32 cellular contexts compared by ENCODE assay signal in the genomic region with DNA sequence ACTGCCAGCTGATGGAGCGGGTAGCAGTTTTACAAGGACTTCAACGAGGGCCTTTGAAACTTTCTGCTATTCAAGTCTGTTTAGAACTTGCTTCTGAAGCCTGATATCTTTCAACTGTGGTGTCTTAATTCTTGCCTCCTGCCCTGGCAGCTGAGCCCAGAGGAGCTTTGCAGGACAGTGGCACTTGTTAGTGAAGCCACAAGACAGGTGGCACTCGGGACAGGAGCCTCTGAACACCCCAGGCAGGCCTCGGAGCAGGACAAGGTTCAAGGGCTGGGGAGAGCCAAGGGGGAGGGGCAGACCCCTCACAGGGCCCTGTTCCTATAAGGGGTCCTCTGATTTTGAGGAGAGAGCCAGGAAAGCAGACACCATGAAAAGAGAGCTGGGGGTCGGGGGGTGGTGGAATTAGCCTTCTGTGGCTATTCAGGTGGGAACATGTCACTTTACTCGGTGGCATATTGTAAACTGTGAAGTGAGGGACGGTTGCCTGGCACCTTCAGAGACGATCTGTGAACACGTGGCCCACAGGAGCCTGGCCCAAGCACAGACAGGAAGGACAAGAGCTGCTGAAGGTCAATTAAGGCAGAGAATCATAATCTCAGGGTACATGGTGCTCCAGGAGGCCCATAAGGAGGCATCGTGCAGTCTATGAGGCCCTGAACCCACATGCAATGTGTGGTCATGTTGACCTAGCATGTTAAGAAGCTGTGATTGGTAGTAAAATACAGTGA. TPM values are rescaled to one million over a fixed set of nuclear protein-coding genes. Genes with fewer than 3 reads are reported as not detected.
"Had no signal": no experiment of that assay in that cellular context is flagged by ENCODE, and none has a peak within 500 bp of the region (broad histone marks: within the 10 kb centered on the region; RNA-seq: fewer than 3 reads in every experiment).

No MANE protein-coding gene starts in this region.

- H3K9me3 Mint-ChIP-seq: T-helper 1 cell treated with Interleukin-12 subunit alpha and Interleukin-12 subunit beta and Interleukin-4 antibody, amounts not matched to agents 30 μg/mL and 1 μg/mL, for 36 hours had no signal

- H3K4me1 Mint-ChIP-seq: activated naive CD8-positive, alpha-beta T cell treated with anti-CD3 and anti-CD28 coated beads for 36 hours had no signal

- H3K4me3 Mint-ChIP-seq: activated naive CD4-positive, alpha-beta T cell treated with anti-CD3 and anti-CD28 coated beads for 36 hours; activated naive CD8-positive, alpha-beta T cell treated with anti-CD3 and anti-CD28 coated beads for 36 hours; effector memory CD8-positive, alpha-beta T cell; natural killer cell treated with Interleukin-12 subunit alpha and Interleukin-12 subunit beta and Interleukin-15 and Interleukin-18, amount 100 ng/mL, for 72 hours; T-helper 1 cell treated with Interleukin-12 subunit alpha and Interleukin-12 subunit beta and Interleukin-4 antibody, amounts not matched to agents 30 μg/mL and 1 μg/mL, for 36 hours; type B pancreatic cell had no signal

- H3K27me3 ChIP-seq: adrenal gland, ascending aorta, brain microvascular endothelial cell, gastroesophageal sphincter, sigmoid colon, uterus had no signal

- H3K4me1 ChIP-seq: adrenal gland, ascending aorta, uterus had no signal

- H3K9me3 ChIP-seq: adrenal gland, ascending aorta, gastroesophageal sphincter, sigmoid colon, thoracic aorta, uterus had no signal

- H3K36me3 ChIP-seq: adrenal gland, ascending aorta, brain microvascular endothelial cell, gastroesophageal sphincter, sigmoid colon, thoracic aorta, uterus, WERI-Rb-1 had no signal

- DNase-seq: activated CD4-positive, alpha-beta T cell treated with anti-CD3 and anti-CD28 coated beads for 48 hours; activated CD4-positive, alpha-beta T cell treated with anti-CD3 and anti-CD28 coated beads, Interleukin-2, amount 50 U/mL, for 48 hours; activated CD8-positive, alpha-beta memory T cell treated with anti-CD3 and anti-CD28 coated beads for 24 hours; activated effector memory CD4-positive, alpha-beta T cell treated with Interleukin-2 at 50 U/mL for 16 hours; activated naive CD4-positive, alpha-beta T cell treated with anti-CD3 and anti-CD28 coated beads for 36 hours; activated naive CD8-positive, alpha-beta T cell treated with anti-CD3 and anti-CD28 coated beads for 36 hours; adrenal gland; brain microvascular endothelial cell; caudate nucleus; cortex of kidney; effector memory CD8-positive, alpha-beta T cell; erythroblast; hippocampal formation; kidney; mesendoderm; nucleus accumbens; sigmoid colon; stimulated activated CD4-positive, alpha-beta T cell treated with anti-CD3 and anti-CD28 coated beads, Interleukin-2, amount 100 ng/mL, for 48 hours; stimulated activated naive CD8-positive, alpha-beta T cell treated with anti-CD3 and anti-CD28 coated beads, Interleukin-15, Interleukin-2, amounts not matched to agents 100 U/mL and 50 U/mL, for 24 hours; SW 1271; T-helper 9 cell; uterus; WERI-Rb-1 had no signal

- H3K36me3 Mint-ChIP-seq: activated naive CD8-positive, alpha-beta T cell treated with anti-CD3 and anti-CD28 coated beads for 36 hours; natural killer cell treated with Interleukin-12 subunit alpha and Interleukin-12 subunit beta and Interleukin-15 and Interleukin-18, amount 100 ng/mL, for 72 hours; type B pancreatic cell had no signal

- H3K27ac ChIP-seq: adrenal gland, ascending aorta, brain microvascular endothelial cell, gastroesophageal sphincter, thoracic aorta, uterus, WERI-Rb-1 had no signal

- H3K4me3 ChIP-seq: adrenal gland, ascending aorta, gastroesophageal sphincter, lung, sigmoid colon, thoracic aorta, uterus had no signal

- ATAC-seq: activated CD4-positive, CD25-positive, alpha-beta regulatory T cell treated with anti-CD3 and anti-CD28 coated beads, Interleukin-2, amount 50 U/mL, for 24 hours; effector memory CD8-positive, alpha-beta T cell; gastroesophageal sphincter; natural killer cell treated with Interleukin-12 subunit alpha and Interleukin-12 subunit beta and Interleukin-15 and Interleukin-18, amount 100 ng/mL, for 72 hours; stimulated activated naive CD8-positive, alpha-beta T cell treated with anti-CD3 and anti-CD28 coated beads, Interleukin-15, Interleukin-2, amounts not matched to agents 100 U/mL and 50 U/mL, for 24 hours had no signal

- H3K27ac Mint-ChIP-seq: activated naive CD4-positive, alpha-beta T cell treated with anti-CD3 and anti-CD28 coated beads for 36 hours; activated naive CD8-positive, alpha-beta T cell treated with anti-CD3 and anti-CD28 coated beads for 36 hours; effector memory CD8-positive, alpha-beta T cell; natural killer cell treated with Interleukin-12 subunit alpha and Interleukin-12 subunit beta and Interleukin-15 and Interleukin-18, amount 100 ng/mL, for 72 hours; T-helper 1 cell treated with Interleukin-12 subunit alpha and Interleukin-12 subunit beta and Interleukin-4 antibody, amounts not matched to agents 30 μg/mL and 1 μg/mL, for 36 hours; type B pancreatic cell had no signal

RNA-seq across cellular contexts. Expression of a gene that starts 30.1 kb away (rescaled TPM):
- total RNA-seq: activated naive CD4-positive, alpha-beta T cell treated with anti-CD3 and anti-CD28 coated beads for 36 hours; activated naive CD8-positive, alpha-beta T cell treated with anti-CD3 and anti-CD28 coated beads for 36 hours; natural killer cell treated with Interleukin-12 subunit alpha and Interleukin-12 subunit beta and Interleukin-15 and Interleukin-18, amount 100 ng/mL, for 72 hours; subcutaneous adipose tissue had no signal
